In genomic region chr12:65720739-65721138, GRCh38 we compare ENCODE assay signal across 21 cellular contexts.
DNase-seq lines count a peak whose midpoint lies in the region; ATAC-seq, FAIRE-seq and TF ChIP-seq lines count a peak whose summit lies in the region.
"Had no signal": no experiment of that assay in that cellular context is flagged by ENCODE, and none has a peak within 500 bp of the region (broad histone marks: within the 10 kb centered on the region; RNA-seq: fewer than 3 reads in every experiment).

No MANE protein-coding gene starts in this region.

- TF ChIP-seq POLR2A in transverse colon (IDR thresholded peaks at IDR 0.05) = no peak

- H3K27ac ChIP-seq in transverse colon = no peak overlapping the region
- H3K27ac ChIP-seq: right atrium auricular region had no signal

- H3K4me1 ChIP-seq in transverse colon = no peaks in the 10 kb centered on the region
- H3K4me1 ChIP-seq: right atrium auricular region had no signal

- peak; percentile 83 for FAIRE-seq in RCC 7860 (lab: Jason Lieb, UNC)

- TF ChIP-seq CTCF in transverse colon (IDR thresholded peaks at IDR 0.05) = no peak

- WGBS in transverse colon (ENCODE audit: low coverage in 1 of 2), 2 donors = 80% methylated on average over 5 of the region's 5 CpGs; no CpG with 5 or more reads in 1 of the 2 donors

- intact Hi-C loops in transverse colon (cut with DNase I; ENCODE audit: low total_unique reads) = no loop called here

- no peaks in the 10 kb centered on the region for H3K36me3 ChIP-seq in transverse colon
- H3K36me3 ChIP-seq: right atrium auricular region had no signal

- no peak for TF ChIP-seq EP300 in transverse colon (IDR thresholded peaks at IDR 0.05; ENCODE audit: low read depth)

- peaks cover 36% of the 10 kb centered on the region for H3K27me3 ChIP-seq in transverse colon
- H3K27me3 ChIP-seq: right atrium auricular region had no signal

- no peak overlapping the region for H3K4me3 ChIP-seq in skeletal muscle cell (ENCODE audit: low read depth, low read length)
- no peak overlapping the region for H3K4me3 ChIP-seq in transverse colon
- H3K4me3 ChIP-seq: lung, right atrium auricular region had no signal

- DNase-seq in GM04503 (ENCODE audit: low read depth) (peak; percentile 55), RCC 7860 (ENCODE audit: low spot score) (peak; percentile 70), fibroblast of gingiva (ENCODE audit: low read depth) (peak; percentile 56), skeletal muscle cell (ENCODE audit: low read depth) (peak; percentile 9), transverse colon (no peak), AG08396 (ENCODE audit: low spot score) (no peak)
- DNase-seq: activated CD8-positive, alpha-beta memory T cell treated with anti-CD3 and anti-CD28 coated beads, Interleukin-2, amount 10 ng/mL, durations not matched to agents 7 days and 5 days; activated gamma-delta T cell; aorta; CD4-positive, alpha-beta memory T cell; DND-41; H9; NCI-H1092; NCI-H2171; stimulated activated CD4-positive, alpha-beta T cell treated with anti-CD3 and anti-CD28 coated beads, Interleukin-4, amount 100 ng/mL, for 1 hour had no signal

- in situ Hi-C loops in transverse colon (cut with MboI; ENCODE audit: low pct_ligation_motif_present in 1 of 4, low pct_unique_long_range_greater_than_20kb in 1 of 4, low sequenced_read_pairs in 3 of 4) = no loop called here

- ATAC-seq in GM21367 (IDR thresholded peaks at IDR 0.05; ENCODE audit: unreplicated experiment) (no peak), GM18909 (IDR thresholded peaks at IDR 0.05; ENCODE audit: poor library complexity, unreplicated experiment) (no peak)
- ATAC-seq: activated CD4-positive, CD25-positive, alpha-beta regulatory T cell treated with anti-CD3 and anti-CD28 coated beads, Interleukin-2, amount 50 U/mL, for 24 hours; activated CD8-positive, alpha-beta memory T cell treated with anti-CD3 and anti-CD28 coated beads, Interleukin-2, amount 10 ng/mL, durations not matched to agents 7 days and 5 days; Right ventricle myocardium inferior had no signal

- H3K9me3 ChIP-seq in transverse colon = no peaks in the 10 kb centered on the region
- H3K9me3 ChIP-seq: right atrium auricular region had no signal

Comparison
In these comparisons a context has a peak if more than half of its experiments do, and no peak if none do; other contexts are left out.
1. DNase-seq: peak in GM04503 (single experiment), RCC 7860 (single experiment), fibroblast of gingiva (single experiment) and skeletal muscle cell (single experiment); none in transverse colon (single experiment) and AG08396 (single experiment).